Comparison of ENCODE assay signal across 8 cellular contexts in genomic region chr14:90061849-90062794, GRCh38. TPM values are rescaled to one million over a fixed set of nuclear protein-coding genes. Genes with fewer than 3 reads are reported as not detected.
DNase-seq lines count a peak whose midpoint lies in the region; ATAC-seq and TF ChIP-seq lines count a peak whose summit lies in the region.

Gene KCNK13, plus strand, starts transcription at chr14:90061994. Its CDS starts 212 bp downstream, at chr14:90062206.

- ATAC-seq in activated T-cell treated with anti-CD3 and anti-CD28 coated beads, Interleukin-2, amount 50 U/mL, for 4 hours: peak in 1 of 2 donors; percentile 11
- ATAC-seq in psoas muscle: no peak
- ATAC-seq in HG02870 (IDR thresholded peaks at IDR 0.05; ENCODE audit: unreplicated experiment): no peak
- no peak for ATAC-seq in HG03469 (IDR thresholded peaks at IDR 0.05; ENCODE audit: unreplicated experiment)

- peak; percentile 57 for DNase-seq in DMS79 treated with DMSO at 0.1 percent for 48 hours (lab: John Stamatoyannopoulos, UW)
- peak; percentile 26 for DNase-seq in NCI-H128 (lab: John Stamatoyannopoulos, UW; ENCODE audit: unreplicated experiment)
- DNase-seq in activated T-cell treated with anti-CD3 and anti-CD28 coated beads, Interleukin-2, amount 50 U/mL, for 4 hours: no peak
- DNase-seq in left ventricle myocardium inferior: peak; percentile 20
- DNase-seq in psoas muscle: peak in 1 of 2 donors; percentile 13
- no peak for DNase-seq in OCI-M1 (lab: John Stamatoyannopoulos, UW)

- H3K9me3 ChIP-seq in left ventricle myocardium inferior (replicated peaks) (no peaks in the 10 kb centered on the region), psoas muscle (no peaks in the 10 kb centered on the region)

- H3K27me3 ChIP-seq in left ventricle myocardium inferior (ENCODE audit: low read depth) (peaks cover 98% of the 10 kb centered on the region), psoas muscle (ENCODE audit: insufficient read depth in 3 of 3, low read length in 2 of 3) (peaks cover 4 to 92% (median 30%) of the 10 kb centered on the region in 3 donors)

- H3K4me3 ChIP-seq in left ventricle myocardium inferior (peak within 1 kb of the TSS; percentile 70), psoas muscle (peak within 1 kb of the TSS; percentile 62)

- intact Hi-C loops in left ventricle myocardium inferior (cut with micrococcal nuclease): no loop called here
- intact Hi-C loops in psoas muscle (cut with DNase I): no loop called here

- H3K36me3 ChIP-seq in left ventricle myocardium inferior (no peaks in the 10 kb centered on the region), psoas muscle (ENCODE audit: insufficient read depth in 1 of 2, low read depth in 1 of 2) (no peaks in the 10 kb centered on the region)

- peaks cover 26% of the 10 kb centered on the region for H3K4me1 Mint-ChIP-seq in activated T-cell treated with anti-CD3 and anti-CD28 coated beads, Interleukin-2, amount 50 U/mL, for 4 hours (ENCODE audit: low read depth)

- 1% methylated on average over 63 to 94 of the region's 94 CpGs for WGBS in psoas muscle, 3 donors

- no peaks in the 10 kb centered on the region for H3K9me3 Mint-ChIP-seq in activated T-cell treated with anti-CD3 and anti-CD28 coated beads, Interleukin-2, amount 50 U/mL, for 4 hours

- H3K36me3 Mint-ChIP-seq in activated T-cell treated with anti-CD3 and anti-CD28 coated beads, Interleukin-2, amount 50 U/mL, for 4 hours (ENCODE audit: insufficient read depth): no peaks in the 10 kb centered on the region

- peak within 1 kb of the TSS; percentile 73 for H3K4me3 Mint-ChIP-seq in activated T-cell treated with anti-CD3 and anti-CD28 coated beads, Interleukin-2, amount 50 U/mL, for 4 hours

- TF ChIP-seq CTCF in left ventricle myocardium inferior (IDR thresholded peaks at IDR 0.05; ENCODE audit: borderline replicate concordance) (no peak), psoas muscle (IDR thresholded peaks at IDR 0.05) (no peak)

- H3K27me3 Mint-ChIP-seq in activated T-cell treated with anti-CD3 and anti-CD28 coated beads, Interleukin-2, amount 50 U/mL, for 4 hours (ENCODE audit: low read depth): peaks cover 66% of the 10 kb centered on the region

- H3K27ac ChIP-seq in left ventricle myocardium inferior (replicated peaks) (peak within 1 kb of the TSS; percentile 16), psoas muscle (no peak within 1 kb of the TSS)

- peaks cover 33% of the 10 kb centered on the region for H3K4me1 ChIP-seq in left ventricle myocardium inferior
- H3K4me1 ChIP-seq in psoas muscle: peaks cover 10% of the 10 kb centered on the region

RNA-seq across cellular contexts. Expression of gene KCNK13, which starts in this region (rescaled TPM):
- total RNA-seq in activated T-cell treated with anti-CD3 and anti-CD28 coated beads, Interleukin-2, amount 50 U/mL, for 4 hours: not detected
- 1.9 TPM for total RNA-seq in left ventricle myocardium inferior
- total RNA-seq in psoas muscle: under 1 TPM in 1 of 4 donors, not detected in 3; 0.30 TPM
- under 1 TPM; 0.01 to 0.04 (median 0.03) TPM for polyA plus RNA-seq in psoas muscle

Comparison
In these comparisons a context has a peak if more than half of its experiments do, and no peak if none do; other contexts are left out.
1. DNase-seq: peak in DMS79 treated with DMSO at 0.1 percent for 48 hours (single experiment), NCI-H128 (single experiment) and left ventricle myocardium inferior (single experiment); none in activated T-cell treated with anti-CD3 and anti-CD28 coated beads, Interleukin-2, amount 50 U/mL, for 4 hours (single experiment) and OCI-M1 (single experiment).